11 cellular contexts compared by ENCODE assay signal in the genomic region with DNA sequence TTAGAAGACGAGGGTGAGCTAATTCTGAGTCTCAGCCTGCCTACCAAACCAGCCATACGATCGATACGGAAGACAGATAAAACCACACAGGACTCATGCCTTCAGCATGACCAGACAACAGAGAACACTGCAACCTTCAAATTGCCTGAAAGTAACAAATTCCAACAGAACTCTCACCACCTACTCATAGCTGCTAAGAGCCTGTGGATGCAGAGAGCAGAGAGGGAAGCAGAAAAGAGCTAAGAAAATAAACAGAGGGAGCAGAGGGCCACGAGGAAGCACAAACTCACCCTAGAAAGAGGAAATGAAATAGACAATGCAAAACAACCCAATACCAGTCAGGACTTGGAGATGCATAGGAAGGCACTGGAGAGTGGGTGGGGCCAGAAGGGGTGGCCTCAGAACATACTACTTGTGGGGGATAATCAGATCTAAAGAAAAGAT.
DNase-seq lines count a peak whose midpoint lies in the region; ATAC-seq, FAIRE-seq and TF ChIP-seq lines count a peak whose summit lies in the region.
"Had no signal": no experiment of that assay in that cellular context is flagged by ENCODE, and none has a peak within 500 bp of the region (broad histone marks: within the 10 kb centered on the region; RNA-seq: fewer than 3 reads in every experiment).

No MANE protein-coding gene starts in this region.

- H3K4me3 ChIP-seq in GM23338 (no peak overlapping the region), fibroblast of the aortic adventitia (ENCODE audit: low read depth, low read length) (no peak overlapping the region)
- H3K4me3 ChIP-seq: body of pancreas, HAP-1 had no signal

- 0 out of 2 replicates have a peak overlapping the region, but pooled peaks have one; percentile 74 for H2AFZ ChIP-seq in GM23338

- no peak for ATAC-seq in GM23338
- ATAC-seq: body of pancreas had no signal

- H3K9me2 ChIP-seq in GM23338 (ENCODE audit: insufficient read depth), result no peaks in the 10 kb centered on the region

- H3K27ac ChIP-seq in GM23338 (ENCODE audit: low read depth), result no peak overlapping the region
- H3K27ac ChIP-seq: body of pancreas had no signal

- no peak overlapping the region for H3K4me3 Mint-ChIP-seq in GM23338
- H3K4me3 Mint-ChIP-seq: activated B cell treated with CpG ODN at 0.5 μM for 24 hours had no signal

- H3K4me1 ChIP-seq in GM23338 (ENCODE audit: insufficient read depth), result no peaks in the 10 kb centered on the region
- H3K4me1 ChIP-seq: body of pancreas, HAP-1 had no signal

- no peak for DNase-seq in GM12891 (ENCODE audit: insufficient read length, low spot score)
- no peak for DNase-seq in GM23338 (ENCODE audit: low spot score)
- DNase-seq in Kasumi-1 (lab: John Stamatoyannopoulos, UW), result peak; percentile 30 to 64
- peak; percentile 72 for DNase-seq in fibroblast of the aortic adventitia (ENCODE audit: low read depth)
- no peak for DNase-seq in kidney glomerular epithelial cell (lab: John Stamatoyannopoulos, UW)
- no peak for DNase-seq in activated CD8-positive, alpha-beta memory T cell treated with anti-CD3 and anti-CD28 coated beads for 24 hours
- DNase-seq in NCI-H2196 (lab: John Stamatoyannopoulos, UW; ENCODE audit: unreplicated experiment), result no peak
- DNase-seq in HuH-7.5 (ENCODE audit: low spot score), result no peak
- DNase-seq: activated B cell treated with CpG ODN at 0.5 μM for 24 hours, body of pancreas had no signal

- no peak for TF ChIP-seq CTCF in GM23338 (conservative IDR thresholded peaks at IDR 0.05; ENCODE audit: low read depth in 2 of 2)
- no peak for TF ChIP-seq CTCF in fibroblast of the aortic adventitia (IDR thresholded peaks at IDR 0.05; ENCODE audit: insufficient read depth, low read length)

- no peaks in the 10 kb centered on the region for H3K27me3 Mint-ChIP-seq in GM23338 (ENCODE audit: insufficient read depth, low read depth, poor library complexity)
- H3K27me3 Mint-ChIP-seq: activated B cell treated with CpG ODN at 0.5 μM for 24 hours had no signal

- H3F3A ChIP-seq in GM23338 (replicated peaks; ENCODE audit: low read depth), result no peaks in the 10 kb centered on the region

- no peaks in the 10 kb centered on the region; the same call in 1 of the 2 replicates for H3K36me3 ChIP-seq in GM23338 (ENCODE audit: insufficient read depth)
- H3K36me3 ChIP-seq: HAP-1 had no signal

- 0 out of 3 replicates have a peak, but pooled peaks cover 2% of the 10 kb centered on the region for H3K4me1 Mint-ChIP-seq in GM23338
- H3K4me1 Mint-ChIP-seq: activated B cell treated with CpG ODN at 0.5 μM for 24 hours had no signal

- no peaks in the 10 kb centered on the region for H3K9me3 Mint-ChIP-seq in GM23338
- H3K9me3 Mint-ChIP-seq: activated B cell treated with CpG ODN at 0.5 μM for 24 hours had no signal

- no peak for TF ChIP-seq POLR2A in GM12891 (IDR thresholded peaks at IDR 0.05; ENCODE audit: low read depth, low read length)

- H3K36me3 Mint-ChIP-seq in GM23338 (ENCODE audit: low read depth), result no peaks in the 10 kb centered on the region

- H3K4me2 ChIP-seq in GM23338, result no peak overlapping the region

- no peaks in the 10 kb centered on the region for H4K20me1 ChIP-seq in GM23338 (replicated peaks; ENCODE audit: insufficient read depth)

- no peak for FAIRE-seq in GM12891 (lab: Jason Lieb, UNC)

- H3K27ac Mint-ChIP-seq in GM23338, result no peak overlapping the region
- H3K27ac Mint-ChIP-seq: activated B cell treated with CpG ODN at 0.5 μM for 24 hours had no signal

- no peaks in the 10 kb centered on the region for H3K79me2 ChIP-seq in GM23338 (replicated peaks; ENCODE audit: insufficient read depth)

- no peaks in the 10 kb centered on the region for H3K27me3 ChIP-seq in GM23338 (ENCODE audit: insufficient read depth)
- H3K27me3 ChIP-seq: body of pancreas had no signal

TF ChIP-seq in GM12891, 5 proteins besides CTCF, POLR2A, EP300 and RAD21:
- TF ChIP-seq POU2F2 (IDR thresholded peaks at IDR 0.05; ENCODE audit: low read depth, low read length), result no peak
- TF ChIP-seq SPI1 (IDR thresholded peaks at IDR 0.05; ENCODE audit: low read depth, low read length), result peak; percentile 75
- no peak for TF ChIP-seq POLR2AphosphoS5 (IDR thresholded peaks at IDR 0.05; ENCODE audit: low read depth, low read length)
TF ChIP-seq in GM12891: peak in this region for 1.

TF ChIP-seq in GM23338, 12 proteins besides CTCF, POLR2A, EP300 and RAD21 (continues in another document):
- TF ChIP-seq STAT1 (IDR thresholded peaks at IDR 0.05; ENCODE audit: unreplicated experiment) (no peak), POLR2AphosphoS5 (IDR thresholded peaks at IDR 0.05; ENCODE audit: low read depth) (no peak), JUNB (IDR thresholded peaks at IDR 0.05; ENCODE audit: unreplicated experiment) (no peak), EZH2phosphoT487 (IDR thresholded peaks at IDR 0.05; ENCODE audit: unreplicated experiment) (no peak)
- TF ChIP-seq, protein P1, sequence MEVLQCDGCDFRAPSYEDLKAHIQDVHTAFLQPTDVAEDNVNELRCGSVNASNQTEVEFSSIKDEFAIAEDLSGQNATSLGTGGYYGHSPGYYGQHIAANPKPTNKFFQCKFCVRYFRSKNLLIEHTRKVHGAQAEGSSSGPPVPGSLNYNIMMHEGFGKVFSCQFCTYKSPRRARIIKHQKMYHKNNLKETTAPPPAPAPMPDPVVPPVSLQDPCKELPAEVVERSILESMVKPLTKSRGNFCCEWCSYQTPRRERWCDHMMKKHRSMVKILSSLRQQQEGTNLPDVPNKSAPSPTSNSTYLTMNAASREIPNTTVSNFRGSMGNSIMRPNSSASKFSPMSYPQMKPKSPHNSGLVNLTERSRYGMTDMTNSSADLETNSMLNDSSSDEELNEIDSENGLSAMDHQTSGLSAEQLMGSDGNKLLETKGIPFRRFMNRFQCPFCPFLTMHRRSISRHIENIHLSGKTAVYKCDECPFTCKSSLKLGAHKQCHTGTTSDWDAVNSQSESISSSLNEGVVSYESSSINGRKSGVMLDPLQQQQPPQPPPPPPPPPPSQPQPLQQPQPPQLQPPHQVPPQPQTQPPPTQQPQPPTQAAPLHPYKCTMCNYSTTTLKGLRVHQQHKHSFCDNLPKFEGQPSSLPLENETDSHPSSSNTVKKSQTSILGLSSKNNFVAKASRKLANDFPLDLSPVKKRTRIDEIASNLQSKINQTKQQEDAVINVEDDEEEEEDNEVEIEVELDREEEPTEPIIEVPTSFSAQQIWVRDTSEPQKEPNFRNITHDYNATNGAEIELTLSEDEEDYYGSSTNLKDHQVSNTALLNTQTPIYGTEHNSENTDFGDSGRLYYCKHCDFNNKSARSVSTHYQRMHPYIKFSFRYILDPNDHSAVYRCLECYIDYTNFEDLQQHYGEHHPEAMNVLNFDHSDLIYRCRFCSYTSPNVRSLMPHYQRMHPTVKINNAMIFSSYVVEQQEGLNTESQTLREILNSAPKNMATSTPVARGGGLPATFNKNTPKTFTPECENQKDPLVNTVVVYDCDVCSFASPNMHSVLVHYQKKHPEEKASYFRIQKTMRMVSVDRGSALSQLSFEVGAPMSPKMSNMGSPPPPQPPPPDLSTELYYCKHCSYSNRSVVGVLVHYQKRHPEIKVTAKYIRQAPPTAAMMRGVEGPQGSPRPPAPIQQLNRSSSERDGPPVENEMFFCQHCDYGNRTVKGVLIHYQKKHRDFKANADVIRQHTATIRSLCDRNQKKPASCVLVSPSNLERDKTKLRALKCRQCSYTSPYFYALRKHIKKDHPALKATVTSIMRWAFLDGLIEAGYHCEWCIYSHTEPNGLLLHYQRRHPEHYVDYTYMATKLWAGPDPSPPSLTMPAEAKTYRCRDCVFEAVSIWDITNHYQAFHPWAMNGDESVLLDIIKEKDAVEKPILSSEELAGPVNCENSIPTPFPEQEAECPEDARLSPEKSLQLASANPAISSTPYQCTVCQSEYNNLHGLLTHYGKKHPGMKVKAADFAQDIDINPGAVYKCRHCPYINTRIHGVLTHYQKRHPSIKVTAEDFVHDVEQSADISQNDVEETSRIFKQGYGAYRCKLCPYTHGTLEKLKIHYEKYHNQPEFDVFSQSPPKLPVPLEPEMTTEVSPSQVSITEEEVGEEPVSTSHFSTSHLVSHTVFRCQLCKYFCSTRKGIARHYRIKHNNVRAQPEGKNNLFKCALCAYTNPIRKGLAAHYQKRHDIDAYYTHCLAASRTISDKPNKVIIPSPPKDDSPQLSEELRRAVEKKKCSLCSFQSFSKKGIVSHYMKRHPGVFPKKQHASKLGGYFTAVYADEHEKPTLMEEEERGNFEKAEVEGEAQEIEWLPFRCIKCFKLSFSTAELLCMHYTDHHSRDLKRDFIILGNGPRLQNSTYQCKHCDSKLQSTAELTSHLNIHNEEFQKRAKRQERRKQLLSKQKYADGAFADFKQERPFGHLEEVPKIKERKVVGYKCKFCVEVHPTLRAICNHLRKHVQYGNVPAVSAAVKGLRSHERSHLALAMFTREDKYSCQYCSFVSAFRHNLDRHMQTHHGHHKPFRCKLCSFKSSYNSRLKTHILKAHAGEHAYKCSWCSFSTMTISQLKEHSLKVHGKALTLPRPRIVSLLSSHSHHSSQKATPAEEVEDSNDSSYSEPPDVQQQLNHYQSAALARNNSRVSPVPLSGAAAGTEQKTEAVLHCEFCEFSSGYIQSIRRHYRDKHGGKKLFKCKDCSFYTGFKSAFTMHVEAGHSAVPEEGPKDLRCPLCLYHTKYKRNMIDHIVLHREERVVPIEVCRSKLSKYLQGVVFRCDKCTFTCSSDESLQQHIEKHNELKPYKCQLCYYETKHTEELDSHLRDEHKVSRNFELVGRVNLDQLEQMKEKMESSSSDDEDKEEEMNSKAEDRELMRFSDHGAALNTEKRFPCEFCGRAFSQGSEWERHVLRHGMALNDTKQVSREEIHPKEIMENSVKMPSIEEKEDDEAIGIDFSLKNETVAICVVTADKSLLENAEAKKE (CRISPR knock-in tag; IDR thresholded peaks at IDR 0.05), result no peak
- TF ChIP-seq, protein P2, sequence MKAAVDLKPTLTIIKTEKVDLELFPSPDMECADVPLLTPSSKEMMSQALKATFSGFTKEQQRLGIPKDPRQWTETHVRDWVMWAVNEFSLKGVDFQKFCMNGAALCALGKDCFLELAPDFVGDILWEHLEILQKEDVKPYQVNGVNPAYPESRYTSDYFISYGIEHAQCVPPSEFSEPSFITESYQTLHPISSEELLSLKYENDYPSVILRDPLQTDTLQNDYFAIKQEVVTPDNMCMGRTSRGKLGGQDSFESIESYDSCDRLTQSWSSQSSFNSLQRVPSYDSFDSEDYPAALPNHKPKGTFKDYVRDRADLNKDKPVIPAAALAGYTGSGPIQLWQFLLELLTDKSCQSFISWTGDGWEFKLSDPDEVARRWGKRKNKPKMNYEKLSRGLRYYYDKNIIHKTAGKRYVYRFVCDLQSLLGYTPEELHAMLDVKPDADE (IDR thresholded peaks at IDR 0.05), result no peak

Comparison
In these comparisons a context has a peak if more than half of its experiments do, and no peak if none do; other contexts are left out.
1. DNase-seq: peak in Kasumi-1 (2 of 2) and fibroblast of the aortic adventitia (single experiment); none in GM12891 (single experiment), GM23338 (single experiment), kidney glomerular epithelial cell (single experiment), activated CD8-positive, alpha-beta memory T cell treated with anti-CD3 and anti-CD28 coated beads for 24 hours (single experiment), NCI-H2196 (single experiment) and HuH-7.5 (single experiment).